In genomic region chr22:31400023-31400397, GRCh38 we compare ENCODE assay signal across 8 cellular contexts. TPM values are rescaled to one million over a fixed set of nuclear protein-coding genes. Genes with fewer than 3 reads are reported as not detected.
DNase-seq lines count a peak whose midpoint lies in the region; ATAC-seq and TF ChIP-seq lines count a peak whose summit lies in the region.

No MANE protein-coding gene starts in this region.

- H3K9ac ChIP-seq in PC-3 (ENCODE audit: low read length), result peak overlapping the region; percentile 98

- H3K36me3 ChIP-seq in PC-3 (ENCODE audit: low read depth, low read length), result peaks cover 7% of the 10 kb centered on the region; the same call in 1 of the 2 replicates

- H3K4me1 Mint-ChIP-seq in effector memory CD8-positive, alpha-beta T cell (ENCODE audit: low read depth in 2 of 2), result peaks cover 8 to 18% of the 10 kb centered on the region in 2 donors
- peaks cover 12 to 38% (median 23%) of the 10 kb centered on the region in 4 donors for H3K4me1 Mint-ChIP-seq in naive thymus-derived CD8-positive, alpha-beta T cell

- peaks cover 37% of the 10 kb centered on the region for H3K79me2 ChIP-seq in PC-3 (ENCODE audit: low read length)

- H3K9me3 Mint-ChIP-seq in effector memory CD8-positive, alpha-beta T cell, result no peaks in the 10 kb centered on the region
- H3K9me3 Mint-ChIP-seq in naive thymus-derived CD8-positive, alpha-beta T cell, result no peaks in the 10 kb centered on the region

- no peaks in the 10 kb centered on the region for H3K27me3 ChIP-seq in PC-3 (ENCODE audit: low read length)

- H3K27ac Mint-ChIP-seq in effector memory CD8-positive, alpha-beta T cell, result peak overlapping the region; percentile 94 to 97
- H3K27ac Mint-ChIP-seq in naive thymus-derived CD8-positive, alpha-beta T cell, result peak overlapping the region; percentile 90 to 97 (median 96)

- DNase-seq in GM03348 (ENCODE audit: low spot score), result peak; percentile 32
- DNase-seq in PC-3, result no peak
- DNase-seq in effector memory CD8-positive, alpha-beta T cell, result no peak
- no peak for DNase-seq in naive thymus-derived CD8-positive, alpha-beta T cell
- DNase-seq in HK-2 (ENCODE audit: unreplicated experiment), result no peak

- H4K20me1 ChIP-seq in PC-3 (ENCODE audit: low read length), result no peaks in the 10 kb centered on the region

- POLR2A ChIA-PET in PC-3 (lab: Charles Lee; ENCODE audit: unreplicated experiment), result no interaction called here
- POLR2A ChIA-PET in naive thymus-derived CD8-positive, alpha-beta T cell (lab: Charles Lee), result interaction anchor here (1.8 to 5.6 kb wide), 4 partner anchors 52 to 230 kb away, joined by 8 to 69 read pairs (median 22); partner anchors contain the start of genes PATZ1 and PIK3IP1

- no peaks in the 10 kb centered on the region for H3K9me2 ChIP-seq in PC-3 (replicated peaks; ENCODE audit: low read length)

- intact Hi-C loops in PC-3 (cut with micrococcal nuclease), result no loop called here

- BruUV-seq in PC-3 (replicated peaks; lab: Mats Ljungman, UMichigan), result no TSS peak

- peak overlapping the region; percentile 39 for H3K27ac ChIP-seq in PC-3 (ENCODE audit: low read length)

- H3F3A ChIP-seq in PC-3 (ENCODE audit: low read length, unreplicated experiment), result no peaks in the 10 kb centered on the region

- H3K4me3 ChIP-seq in PC-3 (ENCODE audit: low read length), result peak overlapping the region; percentile 83

- peaks cover 57% of the 10 kb centered on the region for H3K36me3 Mint-ChIP-seq in effector memory CD8-positive, alpha-beta T cell (ENCODE audit: insufficient read depth)
- H3K36me3 Mint-ChIP-seq in naive thymus-derived CD8-positive, alpha-beta T cell, result peaks cover 0 to 39% (median 5%) of the 10 kb centered on the region in 3 donors

- TF ChIP-seq CTCF in PC-3 (conservative IDR thresholded peaks at IDR 0.05; ENCODE audit: low read depth, low read length), result no peak

- H2AFZ ChIP-seq in PC-3 (ENCODE audit: low read length), result peak overlapping the region; percentile 98

- H3K4me2 ChIP-seq in PC-3 (ENCODE audit: low read length), result peak overlapping the region; percentile 90

- H3K27me3 Mint-ChIP-seq in effector memory CD8-positive, alpha-beta T cell, result no peaks in the 10 kb centered on the region
- no peaks in the 10 kb centered on the region for H3K27me3 Mint-ChIP-seq in naive thymus-derived CD8-positive, alpha-beta T cell

- peaks cover 5% of the 10 kb centered on the region; the same call in 1 of the 2 replicates for H3K4me1 ChIP-seq in PC-3 (ENCODE audit: insufficient read depth, low read length)

- peak overlapping the region; percentile 84 to 97 for H3K4me3 Mint-ChIP-seq in effector memory CD8-positive, alpha-beta T cell
- H3K4me3 Mint-ChIP-seq in naive thymus-derived CD8-positive, alpha-beta T cell, result peak overlapping the region; percentile 89 to 98 (median 94)

- CTCF ChIA-PET in PC-3 (lab: Charles Lee), result no interaction called here

- H3K9me3 ChIP-seq in PC-3 (ENCODE audit: low read length), result no peaks in the 10 kb centered on the region

- ATAC-seq in PC-3, result peak; percentile 16; the same call in 1 of the 2 replicates
- ATAC-seq in effector memory CD8-positive, alpha-beta T cell (replicated peaks), result no peak
- no peak for ATAC-seq in naive thymus-derived CD8-positive, alpha-beta T cell
- ATAC-seq in esophagus mucosa, result no peak
- ATAC-seq in HG02885 (IDR thresholded peaks at IDR 0.05; ENCODE audit: poor library complexity, unreplicated experiment), result no peak
- ATAC-seq in GM21786 (IDR thresholded peaks at IDR 0.05; ENCODE audit: unreplicated experiment), result no peak

RNA-seq across cellular contexts. Expression of gene DRG1, which starts 0.6 kb away (rescaled TPM):
- total RNA-seq in PC-3 (2014; rRNA removed) (32.1 and 49.9 TPM in 2 replicates), esophagus mucosa (38.1 TPM)
- total RNA-seq in naive thymus-derived CD8-positive, alpha-beta T cell, result 100 to 1,000 TPM; 106 to 112 TPM
- polyA plus RNA-seq in naive thymus-derived CD8-positive, alpha-beta T cell, result 10 to 100 TPM; 82.1 to 92.7 (median 90.8) TPM

RNA-seq across cellular contexts. Expression of gene PATZ1, which starts 53.9 kb away (rescaled TPM):
- total RNA-seq in PC-3 (2014; rRNA removed) (31.3 and 40.7 TPM in 2 replicates), esophagus mucosa (6.2 TPM)
- 10 to 100 TPM; 66.9 to 70.6 TPM for total RNA-seq in naive thymus-derived CD8-positive, alpha-beta T cell
- 10 to 100 TPM; 17.8 to 34.2 (median 19.0) TPM for polyA plus RNA-seq in naive thymus-derived CD8-positive, alpha-beta T cell
